8 cellular contexts compared by ENCODE assay signal in the genomic region with DNA sequence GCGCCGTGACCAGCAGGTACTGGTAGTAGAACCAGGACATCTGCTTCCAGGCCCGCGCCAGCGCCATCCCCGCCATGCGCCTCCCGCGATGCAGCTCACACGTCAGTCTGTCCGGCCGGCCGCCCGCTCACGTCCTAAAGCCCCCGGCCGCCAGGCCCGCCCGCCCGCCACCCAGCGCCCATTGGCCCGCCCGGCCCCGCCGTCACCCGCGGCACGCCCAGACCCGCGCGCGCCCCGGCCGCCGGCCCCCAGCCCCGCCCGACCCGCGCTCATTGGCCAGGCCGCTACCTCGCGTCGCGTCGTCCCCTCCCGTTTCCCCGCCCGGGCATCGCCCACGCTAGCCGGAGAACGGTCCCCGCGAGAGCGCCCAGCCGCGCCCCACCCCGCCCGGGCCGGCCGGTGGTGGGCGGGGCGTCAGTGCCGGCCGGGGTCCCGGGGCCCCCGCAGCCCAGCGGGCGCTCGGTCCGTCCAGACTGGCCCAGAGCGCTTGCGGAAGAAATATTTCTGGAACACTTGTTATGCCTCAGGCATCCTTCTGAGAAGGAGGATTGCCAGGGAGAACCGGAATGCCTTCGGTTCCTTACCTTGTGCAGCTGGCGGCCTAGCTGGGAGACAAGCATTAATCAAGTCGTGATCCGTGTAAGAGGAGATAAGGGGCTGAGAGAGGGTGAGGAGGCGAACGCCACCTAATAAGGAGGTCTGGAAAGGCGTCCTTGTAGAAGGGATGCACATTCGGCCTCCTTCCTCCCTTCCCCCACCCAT. TPM values are rescaled to one million over a fixed set of nuclear protein-coding genes. Genes with fewer than 3 reads are reported as not detected.
DNase-seq lines count a peak whose midpoint lies in the region; ATAC-seq, FAIRE-seq and TF ChIP-seq lines count a peak whose summit lies in the region.

A gene with protein sequence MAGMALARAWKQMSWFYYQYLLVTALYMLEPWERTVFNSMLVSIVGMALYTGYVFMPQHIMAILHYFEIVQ (minus strand): TSS at position 109 of the 762 bp plus-strand sequence. CDS start 33 bp downstream, at position 76.

- H3K36me3 Mint-ChIP-seq in type B pancreatic cell = no peaks in the 10 kb centered on the region

- H3K4me1 Mint-ChIP-seq in type B pancreatic cell (ENCODE audit: unreplicated experiment) = peaks cover 24% of the 10 kb centered on the region

- DNase-seq in GM12892 (ENCODE audit: insufficient read length) (peak; percentile 92), NCI-H1417 treated with DMSO at 0.1 percent for 48 hours (lab: John Stamatoyannopoulos, UW) (peak; percentile 54), T follicular helper cell (ENCODE audit: low read depth) (peak; percentile 77), adipocyte (ENCODE audit: low read depth) (peak; percentile 99), cardiac muscle cell (ENCODE audit: low read depth in 1 of 2, low spot score in 1 of 2) (peak; percentile 94 to 96), posterior cingulate gyrus (peak; percentile 87 to 99 (median 94)), type B pancreatic cell (ENCODE audit: extremely low spot score, unreplicated experiment) (peak; percentile 92)

- ATAC-seq in HG02798 (IDR thresholded peaks at IDR 0.05; ENCODE audit: poor library complexity, unreplicated experiment) = peak; percentile 96

- H3K27ac ChIP-seq in cardiac muscle cell = peak within 1 kb of the TSS; percentile 97

- intact Hi-C loops in posterior cingulate gyrus (cut with DNase I) = loop anchor here (5.0 kb wide), 1 partner anchor 75 kb away; a partner anchor contains a TSS

- peak within 1 kb of the TSS; percentile 90 for H3K4me3 ChIP-seq in adipocyte (ENCODE audit: low read length)
- peak within 1 kb of the TSS; percentile 73 for H3K4me3 ChIP-seq in cardiac muscle cell

- peaks cover 28% of the 10 kb centered on the region for H3K4me1 ChIP-seq in adipocyte (ENCODE audit: control insufficient read depth, insufficient read depth, low read length)
- peaks cover 15% of the 10 kb centered on the region for H3K4me1 ChIP-seq in cardiac muscle cell (ENCODE audit: low read depth)

- peak; percentile 91 for FAIRE-seq in GM12892 (lab: Jason Lieb, UNC)

- no peaks in the 10 kb centered on the region for H3K27me3 ChIP-seq in adipocyte (replicated peaks; ENCODE audit: control insufficient read depth, insufficient read depth, low read length)
- no peaks in the 10 kb centered on the region for H3K27me3 ChIP-seq in cardiac muscle cell

- TF ChIP-seq POLR2A in GM12892 (IDR thresholded peaks at IDR 0.05; ENCODE audit: low read depth, low read length) = peak; percentile 96

- peak within 1 kb of the TSS; percentile 89 for H3K27ac Mint-ChIP-seq in type B pancreatic cell

- H3K4me3 Mint-ChIP-seq in type B pancreatic cell = peak within 1 kb of the TSS; percentile 92

- H3K36me3 ChIP-seq in adipocyte (ENCODE audit: control insufficient read depth, insufficient read depth, low read length, severe bottlenecking) = no peaks in the 10 kb centered on the region
- H3K36me3 ChIP-seq in cardiac muscle cell = no peaks in the 10 kb centered on the region

- peak within 1 kb of the TSS; percentile 91 for H3K9ac ChIP-seq in adipocyte (ENCODE audit: low read length)

- TF ChIP-seq CTCF in cardiac muscle cell (IDR thresholded peaks at IDR 0.05; ENCODE audit: low read depth, low read length) = no peak
- TF ChIP-seq CTCF in type B pancreatic cell (conservative IDR thresholded peaks at IDR 0.05) = no peak

- no peaks in the 10 kb centered on the region for H3K27me3 Mint-ChIP-seq in type B pancreatic cell

- H3K9me3 ChIP-seq in adipocyte (ENCODE audit: control insufficient read depth, low read length) (no peaks in the 10 kb centered on the region), cardiac muscle cell (ENCODE audit: low read depth) (no peaks in the 10 kb centered on the region)

- no peaks in the 10 kb centered on the region for H3K9me3 Mint-ChIP-seq in type B pancreatic cell

RNA-seq across cellular contexts. Expression of the gene that starts here (rescaled TPM):
- polyA plus RNA-seq in GM12892 (2012; ENCODE audit: missing spikeins) = 26.3 TPM
- total RNA-seq in cardiac muscle cell (12.5 and 17.2 TPM in 2 replicates), type B pancreatic cell (ENCODE audit: low replicate concordance) (14.9 and 19.6 TPM in 2 replicates)
- polyA plus RNA-seq in cardiac muscle cell = 38.0 and 40.1 TPM in 2 replicates

Comparison
In these comparisons a context has a peak if more than half of its experiments do, and no peak if none do; other contexts are left out.
1. Peak in every context shown above with its lines: DNase-seq, ATAC-seq, H3K4me3 ChIP-seq and H3K27ac ChIP-seq.